1 cellular context compared by ENCODE assay signal in the genomic region with DNA sequence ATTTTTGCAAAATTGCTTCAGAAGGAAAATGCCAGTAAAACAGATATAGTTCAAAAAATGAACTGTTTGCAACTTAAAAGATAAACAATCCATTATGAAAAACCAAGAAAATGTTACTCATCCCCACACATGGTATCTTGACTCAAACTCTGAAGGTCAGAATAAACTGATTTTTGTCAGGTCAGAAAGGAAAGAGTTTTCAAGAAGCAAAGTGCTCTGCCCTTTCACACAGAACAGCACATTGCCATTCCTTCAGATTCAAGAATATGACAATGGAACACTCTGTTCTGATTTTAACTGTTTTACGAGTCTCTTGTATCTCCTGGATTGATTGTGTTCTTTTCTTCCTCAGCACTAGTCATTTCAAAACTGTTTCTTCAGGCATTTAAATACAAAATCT.
TF ChIP-seq lines count a peak whose summit lies in the region.

No MANE protein-coding gene starts in this region.

TF ChIP-seq in IMR-90, 13 proteins besides CTCF, POLR2A, EP300 and RAD21:
- TF ChIP-seq MXI1 (IDR thresholded peaks at IDR 0.05; ENCODE audit: borderline replicate concordance, low read depth, low read length), result no peak
- TF ChIP-seq CEBPB (IDR thresholded peaks at IDR 0.05; ENCODE audit: low read depth, low read length), result no peak
- TF ChIP-seq MAFK (IDR thresholded peaks at IDR 0.05; ENCODE audit: low read depth, low read length), result no peak
